ENCODE assay signal across 1 cellular context in the genomic region with DNA sequence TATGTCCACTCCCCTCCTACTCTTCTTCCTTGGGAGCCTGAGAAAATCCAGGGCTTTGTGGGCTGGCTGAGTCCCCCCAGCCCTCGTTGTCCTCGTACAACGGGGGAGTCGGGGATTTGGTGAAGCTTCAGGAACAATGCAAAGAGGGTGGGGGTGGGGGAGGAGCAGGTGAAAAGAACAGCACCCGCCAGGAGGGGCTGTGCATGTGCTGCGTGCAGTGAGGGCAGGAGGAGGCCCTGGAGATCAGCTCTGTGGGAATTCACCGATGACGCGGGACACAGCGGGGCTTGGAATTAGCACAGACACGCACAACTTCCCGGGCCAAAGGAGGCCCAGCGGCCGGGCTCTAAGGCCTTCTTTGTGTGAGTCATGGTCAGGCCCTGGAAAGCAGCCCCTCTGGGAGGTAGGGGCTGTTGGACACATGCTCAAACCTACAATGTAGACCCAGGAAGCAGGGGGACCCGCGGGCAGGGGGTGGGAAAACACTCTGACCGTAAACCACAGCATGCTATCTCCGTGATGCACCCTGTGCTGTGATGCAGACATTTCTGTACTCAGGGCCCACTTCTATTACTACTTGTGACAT.
TF ChIP-seq lines count a peak whose summit lies in the region.

No MANE protein-coding gene starts in this region.

TF ChIP-seq in H1, 55 proteins besides CTCF, POLR2A, EP300 and RAD21 (continued from another document):
- no peak for TF ChIP-seq NANOG (IDR thresholded peaks at IDR 0.05; ENCODE audit: insufficient read depth, low read depth, low read length, poor library complexity, severe bottlenecking)
- no peak for TF ChIP-seq ASH2L (IDR thresholded peaks at IDR 0.05; ENCODE audit: low read length)
- TF ChIP-seq SRF (IDR thresholded peaks at IDR 0.05; ENCODE audit: low read depth, low read length) = no peak
- peak; percentile 75 for TF ChIP-seq E2F6 (IDR thresholded peaks at IDR 0.05)
TF ChIP-seq in H1: peak in this region for 3.
